In the genomic region with DNA sequence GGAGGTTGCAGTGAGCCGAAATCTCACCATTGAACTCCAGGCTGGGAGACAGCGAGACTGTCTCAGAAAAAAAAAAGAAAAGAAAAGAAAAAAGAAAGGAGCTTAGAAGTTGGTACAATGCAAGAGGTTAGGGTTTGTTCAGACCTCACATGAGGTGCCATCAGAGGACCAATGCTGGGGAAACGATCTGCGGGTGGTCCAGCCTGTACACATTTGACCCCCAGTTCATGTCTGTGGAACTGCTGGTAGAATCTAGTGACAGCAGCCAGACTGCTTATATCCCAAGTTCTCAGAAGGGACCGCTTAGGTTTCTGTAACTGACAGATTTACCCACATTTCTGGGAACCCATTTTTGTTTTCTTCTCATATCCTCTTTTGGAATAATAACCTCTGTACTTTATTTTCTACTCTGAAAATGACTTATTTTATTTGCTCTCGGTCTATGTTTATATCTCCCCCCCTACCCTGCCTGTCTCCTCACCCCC, we compare ENCODE assay signal across 8 cellular contexts. TPM values are rescaled to one million over a fixed set of nuclear protein-coding genes. Genes with fewer than 3 reads are reported as not detected.
DNase-seq lines count a peak whose midpoint lies in the region; ATAC-seq, FAIRE-seq and TF ChIP-seq lines count a peak whose summit lies in the region.

No MANE protein-coding gene starts in this region.

- H3K36me3 ChIP-seq in ACC112 (ENCODE audit: insufficient read depth, low read length) (peaks cover 29% of the 10 kb centered on the region), HUES6 (ENCODE audit: control insufficient read depth, insufficient read depth, low read length) (peaks cover 15% of the 10 kb centered on the region), K562 (ENCODE audit: control insufficient read depth, insufficient read depth, low read length) (peaks cover 38% of the 10 kb centered on the region), muscle layer of colon (ENCODE audit: insufficient read depth, low read length) (peaks cover 34% of the 10 kb centered on the region)

- peaks cover 84% of the 10 kb centered on the region for H3K79me2 ChIP-seq in ACC112 (ENCODE audit: control insufficient read depth, insufficient read depth, low read length, unreplicated experiment)
- peaks cover 80% of the 10 kb centered on the region for H3K79me2 ChIP-seq in K562 (ENCODE audit: control insufficient read depth, insufficient read depth, low read length)

- TF ChIP-seq POLR2A in K562 (conservative IDR thresholded peaks at IDR 0.05), result no peak

- H3K9me3 ChIP-seq in HUES6 (ENCODE audit: control insufficient read depth, insufficient read depth, low read depth, low read length) (no peaks in the 10 kb centered on the region), K562 (replicated peaks; ENCODE audit: control insufficient read depth, insufficient read depth, low read depth, low read length) (no peaks in the 10 kb centered on the region), muscle layer of colon (ENCODE audit: low read length) (no peaks in the 10 kb centered on the region)

- POLR2A ChIA-PET in K562 (lab: Yijun Ruan, JAX), result interaction anchor here (0.6 to 7.0 kb wide), 12 partner anchors 9 to 274 kb away, joined by 3 to 118 read pairs (median 4); partner anchors contain the start of genes DHX16, MDC1, MRPS18B and NRM

- no peak for TF ChIP-seq RAD21 in K562 (CRISPR knock-in tag; conservative IDR thresholded peaks at IDR 0.05 in 1 of 2, IDR thresholded peaks at IDR 0.05 in 1 of 2)

- TF ChIP-seq EP300 in K562 (IDR thresholded peaks at IDR 0.05; ENCODE audit: low read length), result no peak

- no peaks in the 10 kb centered on the region for H3K27me3 ChIP-seq in ACC112 (ENCODE audit: insufficient read depth, low read length)
- H3K27me3 ChIP-seq in HUES6 (ENCODE audit: control insufficient read depth, insufficient read depth, low read length), result no peaks in the 10 kb centered on the region
- H3K27me3 ChIP-seq in K562 (ENCODE audit: control insufficient read depth in 2 of 2, insufficient read depth in 2 of 2, low read length in 2 of 2), result no peaks in the 10 kb centered on the region
- H3K27me3 ChIP-seq in muscle layer of colon (ENCODE audit: control insufficient read depth in 1 of 2, insufficient read depth in 2 of 2, low read length in 2 of 2), result no peaks in the 10 kb centered on the region

- intact Hi-C loops in K562 (cut with micrococcal nuclease), result loop anchor here (1.0 to 10.0 kb wide), 3 partner anchors 36 to 406 kb away; partner anchors contain the start of gene MDC1

- H3K4me1 ChIP-seq in ACC112 (ENCODE audit: control insufficient read depth, insufficient read depth, low read length, unreplicated experiment), result peaks cover 9% of the 10 kb centered on the region
- peaks cover 48% of the 10 kb centered on the region for H3K4me1 ChIP-seq in HUES6 (ENCODE audit: control insufficient read depth, insufficient read depth, low read length)
- peaks cover 41 to 73% of the 10 kb centered on the region in 2 experiments for H3K4me1 ChIP-seq in K562 (replicated peaks in 1 of 2; ENCODE audit: control insufficient read depth in 2 of 2, insufficient read depth in 2 of 2, low read length in 2 of 2)
- peaks cover 44% of the 10 kb centered on the region for H3K4me1 ChIP-seq in muscle layer of colon (ENCODE audit: insufficient read depth, low read length)

- H2AFZ ChIP-seq in ACC112 (ENCODE audit: low read length, unreplicated experiment) (no peak overlapping the region), K562 (ENCODE audit: low read depth, low read length) (no peak overlapping the region)

- H3K9me1 ChIP-seq in K562 (ENCODE audit: control insufficient read depth, insufficient read depth, low read length), result no peaks in the 10 kb centered on the region

- BruUV-seq in K562 (replicated peaks; lab: Mats Ljungman, UMichigan), result no TSS peak

- DNase-seq in K562 (ENCODE audit: extremely low read depth in 1 of 4, low spot score in 3 of 4) (no peak), NCI-H1417 (lab: John Stamatoyannopoulos, UW) (no peak)

- ATAC-seq in K562, result no peak
- no peak for ATAC-seq in HG03139 (IDR thresholded peaks at IDR 0.05; ENCODE audit: unreplicated experiment)
- no peak for ATAC-seq in HG02798 (IDR thresholded peaks at IDR 0.05; ENCODE audit: poor library complexity, unreplicated experiment)
- ATAC-seq in HG03095 (IDR thresholded peaks at IDR 0.05; ENCODE audit: unreplicated experiment), result no peak

- FAIRE-seq in K562 (lab: Jason Lieb, UNC), result no peak

- no peak overlapping the region for H3K9ac ChIP-seq in HUES6 (ENCODE audit: low read length)
- H3K9ac ChIP-seq in K562 (ENCODE audit: insufficient read depth in 1 of 2, low read depth in 2 of 2, low read length in 2 of 2), result peak overlapping the region; percentile 81 to 95; a peak in 3 of 4 replicates
- H3K9ac ChIP-seq in muscle layer of colon (ENCODE audit: low read length), result peak overlapping the region; percentile 98

- 26% methylated on average over 6 of the region's 6 CpGs for WGBS in K562 (ENCODE audit: insufficient coverage, low coverage, missing lambda C conversion rate)

- no peaks in the 10 kb centered on the region; the same call in 1 of the 2 replicates for H4K20me1 ChIP-seq in K562 (replicated peaks; ENCODE audit: control insufficient read depth, insufficient read depth, low read length)

- CTCF ChIA-PET in K562 (lab: Yijun Ruan, JAX; ENCODE audit: low intra/inter-chr PET ratio), result interaction anchor here (6.1 kb wide), 1 partner anchor 40 kb away, joined by 92 read pairs; the partner anchor contains the start of gene TUBB

- H3K27ac ChIP-seq in ACC112 (ENCODE audit: low read depth, low read length) (peak overlapping the region; percentile 96), HUES6 (ENCODE audit: low read depth, low read length) (peak overlapping the region; percentile 35; the same call in 1 of the 2 replicates), K562 (ENCODE audit: extremely low read depth, low read depth, low read length) (peak overlapping the region; percentile 88), muscle layer of colon (ENCODE audit: low read depth, low read length) (peak overlapping the region; percentile 100)

- TF ChIP-seq CTCF in K562 (IDR thresholded peaks at IDR 0.05 in 2 of 3, conservative IDR thresholded peaks at IDR 0.05 in 1 of 3; ENCODE audit: insufficient read depth in 2 of 3, low read depth in 1 of 3, low read length in 3 of 3), result no peak

- H3K4me2 ChIP-seq in K562 (ENCODE audit: insufficient read depth, low read length), result peak overlapping the region; percentile 97

- in situ Hi-C loops in K562 (cut with MboI), result no loop called here

- H3K4me3 ChIP-seq in ACC112 (ENCODE audit: low read depth, low read length), result peak overlapping the region; percentile 96
- 0 out of 2 replicates have a peak overlapping the region, but pooled peaks have one; percentile 61 for H3K4me3 ChIP-seq in HUES6 (ENCODE audit: low read depth, low read length)
- H3K4me3 ChIP-seq in K562, result peak overlapping the region; percentile 81
- peak overlapping the region; percentile 35 to 99 for H3K4me3 ChIP-seq in muscle layer of colon (ENCODE audit: low read depth in 1 of 2, low read length in 2 of 2)

RNA-seq across cellular contexts. Expression of gene PPP1R18, which starts 4.7 kb away (rescaled TPM):
- total RNA-seq in K562 (2011; cell fraction: chromatin; rRNA removed; ENCODE audit: low replicate concordance), result 17.9 and 43.7 TPM in 2 replicates
- total RNA-seq in K562 (2011; cell fraction: nucleolus; rRNA removed), result 30.3 and 35.5 TPM in 2 replicates
- total RNA-seq in K562 (2011; cell fraction: nucleoplasm; rRNA removed), result 35.6 and 50.9 TPM in 2 replicates
- total RNA-seq in K562 (2014; rRNA removed), result 29.1 and 46.5 TPM in 2 replicates
- total RNA-seq in K562 (2014; rRNA removed; fragmentation: Illumina TruSeq; extraction: Trizol), result 36.3 and 37.5 TPM in 2 replicates
- total RNA-seq in K562 (2015; rRNA removed; fragmentation: Illumina TruSeq; extraction: Trizol), result 42.6 and 45.3 TPM in 2 replicates
- 65.1 and 69.5 TPM in 2 replicates for total RNA-seq in K562 (2021)
- polyA plus RNA-seq in K562 (2011; rRNA removed), result 80.5 and 118 TPM in 2 replicates
- polyA plus RNA-seq in K562 (2011; cell fraction: cytosol; rRNA removed), result 136 and 150 TPM in 2 replicates
- polyA plus RNA-seq in K562 (2011; cell fraction: nucleus; rRNA removed), result 69.7 and 114 TPM in 2 replicates
- polyA plus RNA-seq in K562 (2012), result 53.8 and 162 TPM in 2 replicates
- 96.8 and 99.2 TPM in 2 replicates for polyA plus RNA-seq in K562 (2014; fragmentation: Illumina TruSeq; extraction: Trizol)
- 10 to 100 TPM; 12.0 to 12.6 TPM for polyA plus RNA-seq in K562 (2014; fragmentation: Nextera tagmentation; extraction: Ambion mirVana)
- polyA plus RNA-seq in K562 (2014; rRNA removed), result 60.2 and 69.0 TPM in 2 replicates
- polyA minus RNA-seq in K562 (2011; rRNA and poly(A)+ RNA removed), result 44.7 TPM in 2 replicates
- polyA minus RNA-seq in K562 (2011; cell fraction: cytosol; rRNA and poly(A)+ RNA removed), result 38.3 and 45.2 TPM in 2 replicates
- 12.0 and 26.3 TPM in 2 replicates for polyA minus RNA-seq in K562 (2011; cell fraction: nucleus; rRNA and poly(A)+ RNA removed)

RNA-seq across cellular contexts. Expression of gene DHX16, which starts 8.9 kb away (rescaled TPM):
- 69.6 and 100 TPM in 2 replicates for total RNA-seq in K562 (2011; cell fraction: chromatin; rRNA removed; ENCODE audit: low replicate concordance)
- total RNA-seq in K562 (2011; cell fraction: nucleolus; rRNA removed), result 41.3 and 50.9 TPM in 2 replicates
- 46.3 and 50.5 TPM in 2 replicates for total RNA-seq in K562 (2011; cell fraction: nucleoplasm; rRNA removed)
- total RNA-seq in K562 (2014; rRNA removed) (57.7 and 62.8 TPM in 2 replicates), K562 (2014; rRNA removed; fragmentation: Illumina TruSeq; extraction: Trizol) (45.2 and 45.3 TPM in 2 replicates), K562 (2015; rRNA removed; fragmentation: Illumina TruSeq; extraction: Trizol) (60.2 and 65.1 TPM in 2 replicates), K562 (2021) (42.7 and 47.5 TPM in 2 replicates)
- polyA plus RNA-seq in K562 (2011; rRNA removed) (41.5 and 57.4 TPM in 2 replicates), K562 (2014; fragmentation: Illumina TruSeq; extraction: Trizol) (65.1 and 66.1 TPM in 2 replicates), K562 (2014; fragmentation: Nextera tagmentation; extraction: Ambion mirVana) (10 to 100 TPM; 14.6 to 15.3 TPM), K562 (2014; rRNA removed) (47.9 and 57.3 TPM in 2 replicates)
- polyA plus RNA-seq in K562 (2011; cell fraction: cytosol; rRNA removed), result 62.7 and 65.3 TPM in 2 replicates
- 100 and 114 TPM in 2 replicates for polyA plus RNA-seq in K562 (2011; cell fraction: nucleus; rRNA removed)
- 48.1 and 50.2 TPM in 2 replicates for polyA plus RNA-seq in K562 (2012)
- polyA minus RNA-seq in K562 (2011; rRNA and poly(A)+ RNA removed), result 49.1 and 53.6 TPM in 2 replicates
- polyA minus RNA-seq in K562 (2011; cell fraction: cytosol; rRNA and poly(A)+ RNA removed), result 26.4 and 32.0 TPM in 2 replicates
- 14.5 and 24.5 TPM in 2 replicates for polyA minus RNA-seq in K562 (2011; cell fraction: nucleus; rRNA and poly(A)+ RNA removed)

RNA-seq across cellular contexts. Expression of gene NRM, which starts 9.0 kb away (rescaled TPM):
- total RNA-seq in K562 (2011; cell fraction: chromatin; rRNA removed; ENCODE audit: low replicate concordance), result 17.1 and 42.3 TPM in 2 replicates
- total RNA-seq in K562 (2011; cell fraction: nucleolus; rRNA removed), result 41.3 and 48.0 TPM in 2 replicates
- 51.0 and 61.6 TPM in 2 replicates for total RNA-seq in K562 (2011; cell fraction: nucleoplasm; rRNA removed)
- total RNA-seq in K562 (2014; rRNA removed) (9.7 and 12.4 TPM in 2 replicates), K562 (2014; rRNA removed; fragmentation: Illumina TruSeq; extraction: Trizol) (10.6 and 14.4 TPM in 2 replicates), K562 (2015; rRNA removed; fragmentation: Illumina TruSeq; extraction: Trizol) (17.4 and 18.1 TPM in 2 replicates), K562 (2021) (32.9 and 35.7 TPM in 2 replicates)
- polyA plus RNA-seq in K562 (2011; rRNA removed) (12.6 and 22.9 TPM in 2 replicates), K562 (2014; fragmentation: Illumina TruSeq; extraction: Trizol) (57.9 and 58.2 TPM in 2 replicates), K562 (2014; fragmentation: Nextera tagmentation; extraction: Ambion mirVana) (10 to 100 TPM; 16.1 to 18.6 TPM), K562 (2014; rRNA removed) (19.4 and 22.5 TPM in 2 replicates)
- polyA plus RNA-seq in K562 (2011; cell fraction: cytosol; rRNA removed), result 26.4 and 41.5 TPM in 2 replicates
- 28.3 and 48.5 TPM in 2 replicates for polyA plus RNA-seq in K562 (2011; cell fraction: nucleus; rRNA removed)
- polyA plus RNA-seq in K562 (2012), result 45.0 and 59.0 TPM in 2 replicates
- 14.4 and 15.0 TPM in 2 replicates for polyA minus RNA-seq in K562 (2011; rRNA and poly(A)+ RNA removed)
- polyA minus RNA-seq in K562 (2011; cell fraction: cytosol; rRNA and poly(A)+ RNA removed), result 19.7 and 29.2 TPM in 2 replicates
- polyA minus RNA-seq in K562 (2011; cell fraction: nucleus; rRNA and poly(A)+ RNA removed), result 12.0 and 14.7 TPM in 2 replicates

RNA-seq across cellular contexts. Expression of gene C6orf136, which starts 34.8 kb away (rescaled TPM):
- total RNA-seq in K562 (2011; cell fraction: chromatin; rRNA removed; ENCODE audit: low replicate concordance), result 52.8 and 100 TPM in 2 replicates
- total RNA-seq in K562 (2011; cell fraction: nucleolus; rRNA removed), result 71.3 and 77.0 TPM in 2 replicates
- total RNA-seq in K562 (2011; cell fraction: nucleoplasm; rRNA removed), result 61.3 and 61.8 TPM in 2 replicates
- total RNA-seq in K562 (2014; rRNA removed) (16.9 and 26.8 TPM in 2 replicates), K562 (2014; rRNA removed; fragmentation: Illumina TruSeq; extraction: Trizol) (14.1 and 14.5 TPM in 2 replicates), K562 (2015; rRNA removed; fragmentation: Illumina TruSeq; extraction: Trizol) (15.6 and 19.0 TPM in 2 replicates), K562 (2021) (55.0 and 63.1 TPM in 2 replicates)
- polyA plus RNA-seq in K562 (2011; rRNA removed) (16.2 and 35.4 TPM in 2 replicates), K562 (2014; fragmentation: Illumina TruSeq; extraction: Trizol) (50.3 and 54.6 TPM in 2 replicates), K562 (2014; fragmentation: Nextera tagmentation; extraction: Ambion mirVana) (10 to 100 TPM; 18.4 to 18.5 TPM), K562 (2014; rRNA removed) (34.7 and 43.6 TPM in 2 replicates)
- polyA plus RNA-seq in K562 (2011; cell fraction: cytosol; rRNA removed), result 35.9 and 43.4 TPM in 2 replicates
- 124 and 164 TPM in 2 replicates for polyA plus RNA-seq in K562 (2011; cell fraction: nucleus; rRNA removed)
- 46.4 and 46.8 TPM in 2 replicates for polyA plus RNA-seq in K562 (2012)
- 15.3 and 18.6 TPM in 2 replicates for polyA minus RNA-seq in K562 (2011; rRNA and poly(A)+ RNA removed)
- polyA minus RNA-seq in K562 (2011; cell fraction: cytosol; rRNA and poly(A)+ RNA removed), result 17.3 and 23.6 TPM in 2 replicates
- polyA minus RNA-seq in K562 (2011; cell fraction: nucleus; rRNA and poly(A)+ RNA removed), result 16.6 and 27.5 TPM in 2 replicates

RNA-seq across cellular contexts. Expression of gene MDC1, which starts 35.3 kb away (rescaled TPM):
- total RNA-seq in K562 (2011; cell fraction: chromatin; rRNA removed; ENCODE audit: low replicate concordance), result 79.5 and 80.7 TPM in 2 replicates
- total RNA-seq in K562 (2011; cell fraction: nucleolus; rRNA removed), result 47.5 and 50.5 TPM in 2 replicates
- total RNA-seq in K562 (2011; cell fraction: nucleoplasm; rRNA removed), result 62.0 and 85.1 TPM in 2 replicates
- total RNA-seq in K562 (2014; rRNA removed) (15.7 and 24.3 TPM in 2 replicates), K562 (2014; rRNA removed; fragmentation: Illumina TruSeq; extraction: Trizol) (20.0 and 25.5 TPM in 2 replicates), K562 (2015; rRNA removed; fragmentation: Illumina TruSeq; extraction: Trizol) (15.6 and 18.2 TPM in 2 replicates), K562 (2021) (96.8 and 114 TPM in 2 replicates)
- polyA plus RNA-seq in K562 (2011; rRNA removed) (21.5 and 55.8 TPM in 2 replicates), K562 (2014; fragmentation: Illumina TruSeq; extraction: Trizol) (72.9 and 95.4 TPM in 2 replicates), K562 (2014; fragmentation: Nextera tagmentation; extraction: Ambion mirVana) (1 to 10 TPM; 8.2 to 8.8 TPM), K562 (2014; rRNA removed) (31.3 and 35.0 TPM in 2 replicates)
- 28.0 and 35.1 TPM in 2 replicates for polyA plus RNA-seq in K562 (2011; cell fraction: cytosol; rRNA removed)
- 105 and 141 TPM in 2 replicates for polyA plus RNA-seq in K562 (2011; cell fraction: nucleus; rRNA removed)
- 68.1 and 105 TPM in 2 replicates for polyA plus RNA-seq in K562 (2012)
- 24.0 and 34.6 TPM in 2 replicates for polyA minus RNA-seq in K562 (2011; rRNA and poly(A)+ RNA removed)
- 56.9 and 94.9 TPM in 2 replicates for polyA minus RNA-seq in K562 (2011; cell fraction: cytosol; rRNA and poly(A)+ RNA removed)
- polyA minus RNA-seq in K562 (2011; cell fraction: nucleus; rRNA and poly(A)+ RNA removed), result 16.4 and 27.8 TPM in 2 replicates

Comparison
In these comparisons a context has a peak if more than half of its experiments do, and no peak if none do; other contexts are left out.
1. H3K27ac ChIP-seq: peak in every context shown above with its lines; median percentile 100 in muscle layer of colon; 96 in ACC112; 88 in K562; 35 in HUES6.